ENCODE assay signal across 20 cellular contexts in the genomic region with DNA sequence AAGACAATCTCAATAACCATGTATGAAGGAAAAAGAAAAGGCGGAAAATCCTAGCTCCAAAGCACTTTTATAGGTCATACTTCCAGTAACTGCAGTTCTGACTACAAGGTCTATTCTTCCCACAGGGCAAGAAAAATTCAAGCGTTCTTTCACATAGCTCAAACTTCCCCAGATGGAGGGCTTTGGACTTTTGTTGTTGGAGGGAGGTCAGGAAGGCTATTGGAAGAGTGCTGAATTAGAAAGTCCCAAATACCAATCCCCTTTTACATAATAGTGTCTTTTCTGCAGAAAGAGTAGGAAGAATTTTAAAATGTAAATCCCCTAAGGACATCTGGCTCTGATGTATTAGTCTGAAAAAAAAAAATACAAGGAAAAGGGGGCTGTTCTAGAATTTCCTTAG.
DNase-seq lines count a peak whose midpoint lies in the region; ATAC-seq and TF ChIP-seq lines count a peak whose summit lies in the region.
"Had no signal": no experiment of that assay in that cellular context is flagged by ENCODE, and none has a peak within 500 bp of the region (broad histone marks: within the 10 kb centered on the region; RNA-seq: fewer than 3 reads in every experiment).

No MANE protein-coding gene starts in this region.

- no peak overlapping the region for H3K4me3 ChIP-seq in GM23338
- no peak overlapping the region for H3K4me3 ChIP-seq in SJCRH30
- H3K4me3 ChIP-seq in neural progenitor cell = no peak overlapping the region
- H3K4me3 ChIP-seq: Peyer's patch had no signal

- peak overlapping the region; percentile 73 for H3K27ac Mint-ChIP-seq in GM23338
- peak overlapping the region; percentile 16 for H3K27ac Mint-ChIP-seq in neural progenitor cell
- H3K27ac Mint-ChIP-seq: CD8-positive, alpha-beta T cell had no signal

- peaks cover 4% of the 10 kb centered on the region for H3K27me3 Mint-ChIP-seq in GM23338 (ENCODE audit: insufficient read depth, low read depth, poor library complexity)
- no peaks in the 10 kb centered on the region for H3K27me3 Mint-ChIP-seq in neural progenitor cell (ENCODE audit: insufficient read depth, low read depth)

- in situ Hi-C loops in KBM-7 (cut with MboI; ENCODE audit: low pct_unique_long_range_greater_than_20kb, low sequenced_read_pairs) = no loop called here

- DNase-seq in GM23338 (ENCODE audit: low spot score) = peak; percentile 51
- DNase-seq in SJCRH30 = no peak
- DNase-seq in foreskin melanocyte = peak; percentile 62
- DNase-seq in neural progenitor cell (ENCODE audit: low spot score) = peak; percentile 21
- DNase-seq in AML-193 (lab: John Stamatoyannopoulos, UW) = no peak
- DNase-seq in stimulated activated CD4-positive, alpha-beta T cell treated with anti-CD3 and anti-CD28 coated beads, Interleukin-2, amount 100 ng/mL, for 48 hours = no peak
- no peak for DNase-seq in KBM-7
- DNase-seq: ACHN; CD8-positive, alpha-beta T cell; KG1; NCI-H1092; NCI-H1436; NCI-H1930; NCI-H226; NCI-H774; NK-92 treated with Interleukin-12 subunit alpha and Interleukin-12 subunit beta, amount 100 ng/mL, for 24 hours; Peyer's patch had no signal

- ATAC-seq in GM23338 = peak; percentile 84
- no peak for ATAC-seq in HG03159 (IDR thresholded peaks at IDR 0.05; ENCODE audit: unreplicated experiment)
- ATAC-seq: CD8-positive, alpha-beta T cell; HCT116 had no signal

- H3K79me2 ChIP-seq in GM23338 (replicated peaks; ENCODE audit: insufficient read depth) = no peaks in the 10 kb centered on the region
- H3K79me2 ChIP-seq in neural progenitor cell (ENCODE audit: low read depth) = no peaks in the 10 kb centered on the region

- no peaks in the 10 kb centered on the region for H3K9me2 ChIP-seq in GM23338 (ENCODE audit: insufficient read depth)

- H3K36me3 ChIP-seq in GM23338 (ENCODE audit: insufficient read depth) = no peaks in the 10 kb centered on the region
- H3K36me3 ChIP-seq in SJCRH30 = no peaks in the 10 kb centered on the region
- no peaks in the 10 kb centered on the region for H3K36me3 ChIP-seq in neural progenitor cell
- H3K36me3 ChIP-seq: Peyer's patch had no signal

- H3K4me1 ChIP-seq in GM23338 (ENCODE audit: insufficient read depth) (peaks cover 22% of the 10 kb centered on the region), SJCRH30 (peaks cover 13% of the 10 kb centered on the region), neural progenitor cell (peaks cover 23% of the 10 kb centered on the region)
- H3K4me1 ChIP-seq: Peyer's patch had no signal

- H3K9me3 Mint-ChIP-seq in GM23338 (no peaks in the 10 kb centered on the region; the same call in 2 of the 3 replicates), neural progenitor cell (peaks cover 2% of the 10 kb centered on the region)
- H3K9me3 Mint-ChIP-seq: CD8-positive, alpha-beta T cell had no signal

- H4K20me1 ChIP-seq in GM23338 (replicated peaks; ENCODE audit: insufficient read depth) (no peaks in the 10 kb centered on the region), neural progenitor cell (ENCODE audit: low read depth) (no peaks in the 10 kb centered on the region)

- H3K9ac ChIP-seq in neural progenitor cell = no peak overlapping the region

- peak overlapping the region; percentile 75 for H3K27ac ChIP-seq in GM23338 (ENCODE audit: low read depth)
- H3K27ac ChIP-seq in SJCRH30 = peak overlapping the region; percentile 58
- peak overlapping the region; percentile 78 for H3K27ac ChIP-seq in neural progenitor cell
- H3K27ac ChIP-seq: 22Rv1, Peyer's patch had no signal

- no peak overlapping the region for H2AFZ ChIP-seq in GM23338
- H2AFZ ChIP-seq in neural progenitor cell (replicated peaks) = no peak overlapping the region

- H3K4me1 Mint-ChIP-seq in GM23338 (peaks cover 23% of the 10 kb centered on the region), neural progenitor cell (peaks cover 14% of the 10 kb centered on the region)

- no peaks in the 10 kb centered on the region for H3K9me3 ChIP-seq in SJCRH30 (replicated peaks)
- no peaks in the 10 kb centered on the region for H3K9me3 ChIP-seq in neural progenitor cell (ENCODE audit: low read depth)
- H3K9me3 ChIP-seq: Peyer's patch had no signal

- H3K36me3 Mint-ChIP-seq in GM23338 (ENCODE audit: low read depth) (no peaks in the 10 kb centered on the region), neural progenitor cell (no peaks in the 10 kb centered on the region)
- H3K36me3 Mint-ChIP-seq: CD8-positive, alpha-beta T cell had no signal

- no peak overlapping the region for H3K4me2 ChIP-seq in GM23338
- peak overlapping the region; percentile 44 for H3K4me2 ChIP-seq in neural progenitor cell

- TF ChIP-seq CTCF in GM23338 (conservative IDR thresholded peaks at IDR 0.05; ENCODE audit: low read depth in 2 of 2) (no peak), neural progenitor cell (IDR thresholded peaks at IDR 0.05) (no peak)

- no peaks in the 10 kb centered on the region for H3F3A ChIP-seq in GM23338 (replicated peaks; ENCODE audit: low read depth)
- peaks cover 16% of the 10 kb centered on the region for H3F3A ChIP-seq in neural progenitor cell (ENCODE audit: low read depth)

- H3K4me3 Mint-ChIP-seq in GM23338 (no peak overlapping the region), neural progenitor cell (no peak overlapping the region)
- H3K4me3 Mint-ChIP-seq: CD8-positive, alpha-beta T cell had no signal

- H3K27me3 ChIP-seq in GM23338 (ENCODE audit: insufficient read depth) = no peaks in the 10 kb centered on the region
- no peaks in the 10 kb centered on the region for H3K27me3 ChIP-seq in SJCRH30
- H3K27me3 ChIP-seq in neural progenitor cell = no peaks in the 10 kb centered on the region
- H3K27me3 ChIP-seq: Peyer's patch had no signal

TF ChIP-seq in GM23338, 12 proteins besides CTCF, POLR2A, EP300 and RAD21:
- TF ChIP-seq ZNF114 (CRISPR knock-in tag; IDR thresholded peaks at IDR 0.05) (no peak), ZNF331 (CRISPR knock-in tag; IDR thresholded peaks at IDR 0.05; ENCODE audit: low read depth) (no peak)
- TF ChIP-seq, protein P1, sequence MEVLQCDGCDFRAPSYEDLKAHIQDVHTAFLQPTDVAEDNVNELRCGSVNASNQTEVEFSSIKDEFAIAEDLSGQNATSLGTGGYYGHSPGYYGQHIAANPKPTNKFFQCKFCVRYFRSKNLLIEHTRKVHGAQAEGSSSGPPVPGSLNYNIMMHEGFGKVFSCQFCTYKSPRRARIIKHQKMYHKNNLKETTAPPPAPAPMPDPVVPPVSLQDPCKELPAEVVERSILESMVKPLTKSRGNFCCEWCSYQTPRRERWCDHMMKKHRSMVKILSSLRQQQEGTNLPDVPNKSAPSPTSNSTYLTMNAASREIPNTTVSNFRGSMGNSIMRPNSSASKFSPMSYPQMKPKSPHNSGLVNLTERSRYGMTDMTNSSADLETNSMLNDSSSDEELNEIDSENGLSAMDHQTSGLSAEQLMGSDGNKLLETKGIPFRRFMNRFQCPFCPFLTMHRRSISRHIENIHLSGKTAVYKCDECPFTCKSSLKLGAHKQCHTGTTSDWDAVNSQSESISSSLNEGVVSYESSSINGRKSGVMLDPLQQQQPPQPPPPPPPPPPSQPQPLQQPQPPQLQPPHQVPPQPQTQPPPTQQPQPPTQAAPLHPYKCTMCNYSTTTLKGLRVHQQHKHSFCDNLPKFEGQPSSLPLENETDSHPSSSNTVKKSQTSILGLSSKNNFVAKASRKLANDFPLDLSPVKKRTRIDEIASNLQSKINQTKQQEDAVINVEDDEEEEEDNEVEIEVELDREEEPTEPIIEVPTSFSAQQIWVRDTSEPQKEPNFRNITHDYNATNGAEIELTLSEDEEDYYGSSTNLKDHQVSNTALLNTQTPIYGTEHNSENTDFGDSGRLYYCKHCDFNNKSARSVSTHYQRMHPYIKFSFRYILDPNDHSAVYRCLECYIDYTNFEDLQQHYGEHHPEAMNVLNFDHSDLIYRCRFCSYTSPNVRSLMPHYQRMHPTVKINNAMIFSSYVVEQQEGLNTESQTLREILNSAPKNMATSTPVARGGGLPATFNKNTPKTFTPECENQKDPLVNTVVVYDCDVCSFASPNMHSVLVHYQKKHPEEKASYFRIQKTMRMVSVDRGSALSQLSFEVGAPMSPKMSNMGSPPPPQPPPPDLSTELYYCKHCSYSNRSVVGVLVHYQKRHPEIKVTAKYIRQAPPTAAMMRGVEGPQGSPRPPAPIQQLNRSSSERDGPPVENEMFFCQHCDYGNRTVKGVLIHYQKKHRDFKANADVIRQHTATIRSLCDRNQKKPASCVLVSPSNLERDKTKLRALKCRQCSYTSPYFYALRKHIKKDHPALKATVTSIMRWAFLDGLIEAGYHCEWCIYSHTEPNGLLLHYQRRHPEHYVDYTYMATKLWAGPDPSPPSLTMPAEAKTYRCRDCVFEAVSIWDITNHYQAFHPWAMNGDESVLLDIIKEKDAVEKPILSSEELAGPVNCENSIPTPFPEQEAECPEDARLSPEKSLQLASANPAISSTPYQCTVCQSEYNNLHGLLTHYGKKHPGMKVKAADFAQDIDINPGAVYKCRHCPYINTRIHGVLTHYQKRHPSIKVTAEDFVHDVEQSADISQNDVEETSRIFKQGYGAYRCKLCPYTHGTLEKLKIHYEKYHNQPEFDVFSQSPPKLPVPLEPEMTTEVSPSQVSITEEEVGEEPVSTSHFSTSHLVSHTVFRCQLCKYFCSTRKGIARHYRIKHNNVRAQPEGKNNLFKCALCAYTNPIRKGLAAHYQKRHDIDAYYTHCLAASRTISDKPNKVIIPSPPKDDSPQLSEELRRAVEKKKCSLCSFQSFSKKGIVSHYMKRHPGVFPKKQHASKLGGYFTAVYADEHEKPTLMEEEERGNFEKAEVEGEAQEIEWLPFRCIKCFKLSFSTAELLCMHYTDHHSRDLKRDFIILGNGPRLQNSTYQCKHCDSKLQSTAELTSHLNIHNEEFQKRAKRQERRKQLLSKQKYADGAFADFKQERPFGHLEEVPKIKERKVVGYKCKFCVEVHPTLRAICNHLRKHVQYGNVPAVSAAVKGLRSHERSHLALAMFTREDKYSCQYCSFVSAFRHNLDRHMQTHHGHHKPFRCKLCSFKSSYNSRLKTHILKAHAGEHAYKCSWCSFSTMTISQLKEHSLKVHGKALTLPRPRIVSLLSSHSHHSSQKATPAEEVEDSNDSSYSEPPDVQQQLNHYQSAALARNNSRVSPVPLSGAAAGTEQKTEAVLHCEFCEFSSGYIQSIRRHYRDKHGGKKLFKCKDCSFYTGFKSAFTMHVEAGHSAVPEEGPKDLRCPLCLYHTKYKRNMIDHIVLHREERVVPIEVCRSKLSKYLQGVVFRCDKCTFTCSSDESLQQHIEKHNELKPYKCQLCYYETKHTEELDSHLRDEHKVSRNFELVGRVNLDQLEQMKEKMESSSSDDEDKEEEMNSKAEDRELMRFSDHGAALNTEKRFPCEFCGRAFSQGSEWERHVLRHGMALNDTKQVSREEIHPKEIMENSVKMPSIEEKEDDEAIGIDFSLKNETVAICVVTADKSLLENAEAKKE (CRISPR knock-in tag; IDR thresholded peaks at IDR 0.05) = no peak

Comparison
In these comparisons a context has a peak if more than half of its experiments do, and no peak if none do; other contexts are left out.
1. DNase-seq: peak in GM23338 (single experiment), foreskin melanocyte (single experiment) and neural progenitor cell (single experiment); none in SJCRH30 (0 of 2), AML-193 (0 of 2), stimulated activated CD4-positive, alpha-beta T cell treated with anti-CD3 and anti-CD28 coated beads, Interleukin-2, amount 100 ng/mL, for 48 hours (0 of 2) and KBM-7 (single experiment).
2. Peak in every context shown above with its lines, with median percentiles within 50 percentile points of each other: H3K27ac ChIP-seq.